In the genomic region with DNA sequence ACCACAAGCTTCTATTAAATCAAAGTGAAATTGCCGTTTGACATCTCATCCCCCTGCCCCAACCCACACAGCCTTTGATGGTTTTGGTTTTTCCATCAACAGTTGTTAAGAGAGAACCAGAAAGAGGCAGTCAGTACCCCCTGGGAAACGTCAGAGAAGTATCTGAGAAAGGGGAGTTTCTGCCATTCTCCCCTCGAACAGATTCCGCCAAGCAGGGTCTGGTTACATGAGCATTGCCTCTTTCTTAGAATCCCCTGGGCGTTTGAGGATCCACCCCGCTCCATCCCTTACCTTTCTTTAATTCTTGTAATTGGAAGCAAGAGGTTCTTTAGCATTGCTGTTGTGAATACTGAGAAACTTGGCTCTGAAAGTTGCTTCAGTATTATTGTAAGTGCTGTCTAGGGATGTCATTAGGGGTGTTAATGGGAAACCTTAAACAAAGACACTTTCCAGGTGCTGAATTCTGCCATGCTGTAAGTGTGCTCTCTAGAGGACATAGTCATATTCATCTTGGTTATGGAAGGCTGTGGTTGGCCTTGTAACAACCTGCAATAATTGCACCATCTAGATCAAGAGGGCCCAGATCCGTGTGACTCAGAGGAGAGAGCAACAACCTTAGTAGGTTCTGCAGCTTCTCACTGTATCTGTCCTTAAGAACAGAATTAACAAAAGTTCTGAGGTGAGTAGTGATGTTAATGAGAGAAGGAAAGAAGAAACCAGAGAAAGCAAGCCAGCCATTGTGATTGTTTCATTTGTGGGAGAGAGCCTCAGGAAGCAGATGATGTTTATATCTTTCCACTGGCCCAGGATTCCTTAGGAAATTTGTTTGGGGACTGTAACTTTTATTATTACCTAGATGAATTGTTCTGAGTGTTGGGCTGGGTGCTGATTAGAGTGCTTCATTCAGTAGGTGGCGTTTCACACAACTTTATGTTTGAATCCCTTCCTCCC, we compare ENCODE assay signal across 1 cellular context.
TF ChIP-seq lines count a peak whose summit lies in the region.

No MANE protein-coding gene starts in this region.

TF ChIP-seq in K562, 482 proteins besides CTCF, POLR2A, EP300 and RAD21 (continued from another document):
- TF ChIP-seq, protein P1, sequence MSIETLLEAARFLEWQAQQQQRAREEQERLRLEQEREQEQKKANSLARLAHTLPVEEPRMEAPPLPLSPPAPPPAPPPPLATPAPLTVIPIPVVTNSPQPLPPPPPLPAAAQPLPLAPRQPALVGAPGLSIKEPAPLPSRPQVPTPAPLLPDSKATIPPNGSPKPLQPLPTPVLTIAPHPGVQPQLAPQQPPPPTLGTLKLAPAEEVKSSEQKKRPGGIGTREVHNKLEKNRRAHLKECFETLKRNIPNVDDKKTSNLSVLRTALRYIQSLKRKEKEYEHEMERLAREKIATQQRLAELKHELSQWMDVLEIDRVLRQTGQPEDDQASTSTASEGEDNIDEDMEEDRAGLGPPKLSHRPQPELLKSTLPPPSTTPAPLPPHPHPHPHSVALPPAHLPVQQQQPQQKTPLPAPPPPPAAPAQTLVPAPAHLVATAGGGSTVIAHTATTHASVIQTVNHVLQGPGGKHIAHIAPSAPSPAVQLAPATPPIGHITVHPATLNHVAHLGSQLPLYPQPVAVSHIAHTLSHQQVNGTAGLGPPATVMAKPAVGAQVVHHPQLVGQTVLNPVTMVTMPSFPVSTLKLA (conservative IDR thresholded peaks at IDR 0.05): peak; percentile 34 to 55; a peak in 1 of 4 replicates
- TF ChIP-seq ZKSCAN3 (CRISPR knock-in tag; IDR thresholded peaks at IDR 0.05) (no peak), THRAP3 (IDR thresholded peaks at IDR 0.05; ENCODE audit: borderline replicate concordance) (no peak), HDGF (IDR thresholded peaks at IDR 0.05) (no peak), ZNF668 (CRISPR knock-in tag; IDR thresholded peaks at IDR 0.05) (no peak), NONO (IDR thresholded peaks at IDR 0.05; ENCODE audit: low read depth in 2 of 2, low read length in 1 of 2) (0 out of 4 replicates have a peak, but pooled peaks of 1 of the 2 experiments have one; percentile 45), ATF7 (IDR thresholded peaks at IDR 0.05) (peak; percentile 74), JUN (IDR thresholded peaks at IDR 0.05; ENCODE audit: borderline replicate concordance, low read depth, low read length) (peak; percentile 89), JUN (CRISPR knock-in tag; IDR thresholded peaks at IDR 0.05; ENCODE audit: borderline replicate concordance) (no peak), POLR2G (IDR thresholded peaks at IDR 0.05; ENCODE audit: low read depth, low read length) (0 out of 2 replicates have a peak, but pooled peaks have one; percentile 23), ETS2 (tag; IDR thresholded peaks at IDR 0.05; ENCODE audit: borderline replicate concordance, poor library complexity, severe bottlenecking) (no peak), CC2D1A (IDR thresholded peaks at IDR 0.05) (no peak), GABPB1 (CRISPR knock-in tag; IDR thresholded peaks at IDR 0.05) (no peak), NFE2 (IDR thresholded peaks at IDR 0.05; ENCODE audit: low read depth) (no peak), ZKSCAN8 (CRISPR knock-in tag; IDR thresholded peaks at IDR 0.05) (no peak; the same call in 1 of the 2 replicates), ZNF263 (CRISPR knock-in tag; IDR thresholded peaks at IDR 0.05; ENCODE audit: borderline replicate concordance) (no peak), SMARCE1 (IDR thresholded peaks at IDR 0.05) (peak; percentile 63; the same call in 1 of the 2 replicates), STAG1 (CRISPR knock-in tag; IDR thresholded peaks at IDR 0.05; ENCODE audit: borderline replicate concordance) (no peak)
- TF ChIP-seq, protein P2, sequence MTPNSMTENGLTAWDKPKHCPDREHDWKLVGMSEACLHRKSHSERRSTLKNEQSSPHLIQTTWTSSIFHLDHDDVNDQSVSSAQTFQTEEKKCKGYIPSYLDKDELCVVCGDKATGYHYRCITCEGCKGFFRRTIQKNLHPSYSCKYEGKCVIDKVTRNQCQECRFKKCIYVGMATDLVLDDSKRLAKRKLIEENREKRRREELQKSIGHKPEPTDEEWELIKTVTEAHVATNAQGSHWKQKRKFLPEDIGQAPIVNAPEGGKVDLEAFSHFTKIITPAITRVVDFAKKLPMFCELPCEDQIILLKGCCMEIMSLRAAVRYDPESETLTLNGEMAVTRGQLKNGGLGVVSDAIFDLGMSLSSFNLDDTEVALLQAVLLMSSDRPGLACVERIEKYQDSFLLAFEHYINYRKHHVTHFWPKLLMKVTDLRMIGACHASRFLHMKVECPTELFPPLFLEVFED (CRISPR knock-in tag; conservative IDR thresholded peaks at IDR 0.05): 0 out of 2 replicates have a peak, but pooled peaks have one; percentile 6
- TF ChIP-seq, protein P3, sequence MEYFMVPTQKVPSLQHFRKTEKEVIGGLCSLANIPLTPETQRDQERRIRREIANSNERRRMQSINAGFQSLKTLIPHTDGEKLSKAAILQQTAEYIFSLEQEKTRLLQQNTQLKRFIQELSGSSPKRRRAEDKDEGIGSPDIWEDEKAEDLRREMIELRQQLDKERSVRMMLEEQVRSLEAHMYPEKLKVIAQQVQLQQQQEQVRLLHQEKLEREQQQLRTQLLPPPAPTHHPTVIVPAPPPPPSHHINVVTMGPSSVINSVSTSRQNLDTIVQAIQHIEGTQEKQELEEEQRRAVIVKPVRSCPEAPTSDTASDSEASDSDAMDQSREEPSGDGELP (CRISPR knock-in tag; IDR thresholded peaks at IDR 0.05; ENCODE audit: borderline replicate concordance): no peak
